Comparison of ENCODE assay signal across 1 cellular context in genomic region chr6:133730881-133731280, GRCh38.
TF ChIP-seq lines count a peak whose summit lies in the region.

No MANE protein-coding gene starts in this region.

TF ChIP-seq in IMR-90, 13 proteins besides CTCF, POLR2A, EP300 and RAD21 (continued from another document):
- TF ChIP-seq USF2 (IDR thresholded peaks at IDR 0.05; ENCODE audit: low read depth, low read length), result no peak
